ENCODE assay signal across 9 cellular contexts in the genomic region with DNA sequence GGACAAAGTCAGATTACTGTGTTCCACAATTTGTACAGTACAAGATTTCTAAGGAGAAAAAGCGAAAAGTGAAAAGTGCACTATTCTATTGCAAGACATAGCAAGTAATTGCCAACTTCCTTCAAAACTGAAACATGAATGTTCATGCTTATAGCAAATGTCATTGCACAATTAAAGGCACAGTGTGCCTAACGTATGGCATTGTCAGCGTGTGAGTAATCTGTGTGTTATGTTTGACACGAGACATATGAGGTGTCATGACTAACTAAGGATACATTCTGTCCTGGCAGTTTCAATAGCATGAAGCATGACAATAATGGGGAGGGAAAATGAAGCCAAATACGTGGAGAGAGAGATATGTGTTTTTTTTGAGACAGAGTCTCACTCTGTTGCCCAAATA. TPM values are rescaled to one million over a fixed set of nuclear protein-coding genes. Genes with fewer than 3 reads are reported as not detected.
DNase-seq lines count a peak whose midpoint lies in the region; ATAC-seq, FAIRE-seq and TF ChIP-seq lines count a peak whose summit lies in the region.
"Had no signal": no experiment of that assay in that cellular context is flagged by ENCODE, and none has a peak within 500 bp of the region (broad histone marks: within the 10 kb centered on the region; RNA-seq: fewer than 3 reads in every experiment).

No MANE protein-coding gene starts in this region.

- TF ChIP-seq POLR2A in H54 (IDR thresholded peaks at IDR 0.05; ENCODE audit: low read depth, low read length) = no peak

- FAIRE-seq in H54 (lab: Jason Lieb, UNC) = no peak

- ATAC-seq in GM21390 (IDR thresholded peaks at IDR 0.05; ENCODE audit: unreplicated experiment) (peak; percentile 36), HG03521 (IDR thresholded peaks at IDR 0.05; ENCODE audit: unreplicated experiment) (no peak)

- peak; percentile 14 for DNase-seq in Daoy (ENCODE audit: low read depth)
- DNase-seq in M059J (ENCODE audit: low read depth) = peak; percentile 14
- peak; percentile 3 for DNase-seq in foreskin melanocyte
- DNase-seq in amygdala (lab: John Stamatoyannopoulos, UW) = no peak
- no peak for DNase-seq in H54 (ENCODE audit: insufficient read length, low spot score)
- DNase-seq in glomerular visceral epithelial cell (ENCODE audit: extremely low spot score) = no peak
- DNase-seq: NCI-H526 treated with DMSO at 0.1 percent for 48 hours had no signal

RNA-seq across cellular contexts. Expression of gene TBC1D9, which starts 33.6 kb away (rescaled TPM):
- total RNA-seq in Daoy (2014; rRNA removed; shearing (Covaris generic)) = 6.1 and 8.5 TPM in 2 replicates
- 9.0 and 15.3 TPM in 2 replicates for total RNA-seq in M059J (2014; rRNA removed; shearing (Covaris generic))

Comparison
In these comparisons a context has a peak if more than half of its experiments do, and no peak if none do; other contexts are left out.
1. DNase-seq: peak in Daoy (single experiment), M059J (single experiment) and foreskin melanocyte (single experiment); none in amygdala (0 of 56), H54 (single experiment) and glomerular visceral epithelial cell (single experiment).